In the genomic region with DNA sequence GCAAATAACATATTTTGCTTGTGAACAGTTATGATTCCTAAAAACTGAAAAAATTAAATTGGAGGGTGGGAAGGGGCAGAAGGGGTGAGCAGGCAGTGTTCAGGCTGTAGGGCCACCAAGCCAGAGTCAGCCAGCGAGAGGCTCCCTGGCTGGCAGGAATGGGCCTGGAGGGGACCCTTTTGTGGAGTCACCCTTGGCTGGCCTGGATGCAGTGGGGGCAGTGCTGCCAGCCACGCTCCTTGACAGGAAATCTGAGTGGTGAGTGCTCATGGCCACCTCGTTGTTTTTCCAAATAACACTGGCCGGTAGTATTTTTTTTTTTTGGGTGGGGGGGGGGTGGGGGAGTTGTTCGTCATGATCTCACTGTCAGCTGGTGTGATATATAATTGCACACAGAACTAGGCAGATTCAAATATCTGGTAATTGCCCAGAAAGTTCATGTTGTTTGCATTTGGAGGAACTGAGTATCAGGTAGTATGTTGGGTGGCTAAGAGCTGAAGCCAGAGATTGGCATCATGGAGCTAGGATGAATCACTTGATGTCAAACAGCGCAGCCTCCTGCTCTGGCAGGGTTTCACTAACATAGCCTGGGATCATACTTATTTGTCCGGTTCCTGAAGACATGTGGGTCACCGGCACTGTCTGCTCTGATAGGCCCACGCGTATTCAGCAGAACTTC, we compare ENCODE assay signal across 1 cellular context.
TF ChIP-seq lines count a peak whose summit lies in the region.

No MANE protein-coding gene starts in this region.

TF ChIP-seq in GM23338, 12 proteins besides CTCF, POLR2A, EP300 and RAD21 (continued from another document):
- TF ChIP-seq CREB1 (CRISPR knock-in tag; IDR thresholded peaks at IDR 0.05; ENCODE audit: low read depth) (no peak), ZNF114 (CRISPR knock-in tag; IDR thresholded peaks at IDR 0.05) (no peak), POLR2AphosphoS5 (IDR thresholded peaks at IDR 0.05; ENCODE audit: low read depth) (no peak), REST (IDR thresholded peaks at IDR 0.05; ENCODE audit: unreplicated experiment) (no peak), EZH2 (IDR thresholded peaks at IDR 0.05; ENCODE audit: low read depth, unreplicated experiment) (no peak), EZH2phosphoT487 (IDR thresholded peaks at IDR 0.05; ENCODE audit: unreplicated experiment) (no peak), STAT1 (IDR thresholded peaks at IDR 0.05; ENCODE audit: unreplicated experiment) (no peak), ETS1 (IDR thresholded peaks at IDR 0.05) (no peak), JUNB (IDR thresholded peaks at IDR 0.05; ENCODE audit: unreplicated experiment) (no peak)
